Comparison of ENCODE assay signal across 8 cellular contexts in genomic region chr14:61252354-61253063, GRCh38. TPM values are rescaled to one million over a fixed set of nuclear protein-coding genes. Genes with fewer than 3 reads are reported as not detected.
DNase-seq lines count a peak whose midpoint lies in the region; ATAC-seq lines count a peak whose summit lies in the region.

No MANE protein-coding gene starts in this region.

- peaks cover 10 to 39% of the 10 kb centered on the region in 2 donors for H3K27me3 Mint-ChIP-seq in CD8-positive, alpha-beta memory T cell

- no peaks in the 10 kb centered on the region for H3K36me3 Mint-ChIP-seq in CD8-positive, alpha-beta memory T cell

- H3K4me1 ChIP-seq in CD8-positive, alpha-beta memory T cell (ENCODE audit: insufficient read depth, low read length), result no peaks in the 10 kb centered on the region

- ATAC-seq in GM19467 (IDR thresholded peaks at IDR 0.05; ENCODE audit: unreplicated experiment) (peak; percentile 85), HG03575 (IDR thresholded peaks at IDR 0.05; ENCODE audit: extremely low read depth, insufficient number of reproducible peaks, low FRiP score, unreplicated experiment) (peak; percentile 58)

- no peak overlapping the region for H3K4me3 Mint-ChIP-seq in CD8-positive, alpha-beta memory T cell

- H3K9me3 Mint-ChIP-seq in CD8-positive, alpha-beta memory T cell, result no peaks in the 10 kb centered on the region

- no peak overlapping the region for H3K27ac ChIP-seq in CD8-positive, alpha-beta memory T cell (ENCODE audit: low read depth, low read length)

- no peaks in the 10 kb centered on the region for H3K9me3 ChIP-seq in CD8-positive, alpha-beta memory T cell (ENCODE audit: low read length)

- peaks cover 3 to 7% (median 4%) of the 10 kb centered on the region in 3 donors for H3K4me1 Mint-ChIP-seq in CD8-positive, alpha-beta memory T cell

- H3K27ac Mint-ChIP-seq in CD8-positive, alpha-beta memory T cell, result no peak overlapping the region

- POLR2A ChIA-PET in CD8-positive, alpha-beta memory T cell (lab: Charles Lee), result no interaction called here

- CTCF ChIA-PET in CD8-positive, alpha-beta memory T cell (lab: Charles Lee), result interaction anchor here (0.7 to 2.9 kb wide), 9 partner anchors 8 to 1069 kb away, joined by 3 to 13 read pairs (median 4); no protein-coding TSS in a partner anchor

- DNase-seq in CD8-positive, alpha-beta memory T cell, result peak; percentile 21 to 64 (median 47)
- DNase-seq in NCI-H748 treated with DMSO at 0.1 percent for 48 hours (lab: John Stamatoyannopoulos, UW) (peak; percentile 92), ecto neural progenitor cell (ENCODE audit: low spot score) (peak; percentile 79), medulla oblongata (ENCODE audit: extremely low spot score) (peak; percentile 90)
- DNase-seq in activated CD4-positive, alpha-beta T cell treated with anti-CD3 and anti-CD28 coated beads, Interleukin-2, amount 50 U/mL, for 1 hour, result peak; percentile 48
- peak; percentile 4 to 21 for DNase-seq in stimulated activated CD8-positive, alpha-beta memory T cell treated with anti-CD3 and anti-CD28 coated beads, Interleukin-2, amount 100 ng/mL, for 1 hour (ENCODE audit: low read depth in 2 of 2)

- H3K36me3 ChIP-seq in CD8-positive, alpha-beta memory T cell (ENCODE audit: insufficient read depth, low read length), result no peaks in the 10 kb centered on the region

- no peak overlapping the region for H3K4me3 ChIP-seq in CD8-positive, alpha-beta memory T cell (ENCODE audit: low read length)

- no peaks in the 10 kb centered on the region for H3K27me3 ChIP-seq in CD8-positive, alpha-beta memory T cell (ENCODE audit: insufficient read depth, low read length, poor library complexity, severe bottlenecking)

RNA-seq across cellular contexts. Expression of gene TMEM30B, which starts 28.6 kb away (rescaled TPM):
- 1 to 10 TPM; 1.7 to 1.9 TPM for total RNA-seq in CD8-positive, alpha-beta memory T cell
- polyA plus RNA-seq in CD8-positive, alpha-beta memory T cell, result 6.5 TPM

Comparison
In these comparisons a context has a peak if more than half of its experiments do, and no peak if none do; other contexts are left out.
1. DNase-seq: peak in every context shown above with its lines; median percentile 92 in NCI-H748 treated with DMSO at 0.1 percent for 48 hours; 90 in medulla oblongata; 79 in ecto neural progenitor cell; 48 in activated CD4-positive, alpha-beta T cell treated with anti-CD3 and anti-CD28 coated beads, Interleukin-2, amount 50 U/mL, for 1 hour; 47 in CD8-positive, alpha-beta memory T cell; 12 in stimulated activated CD8-positive, alpha-beta memory T cell treated with anti-CD3 and anti-CD28 coated beads, Interleukin-2, amount 100 ng/mL, for 1 hour.